8 cellular contexts compared by ENCODE assay signal in genomic region chr20:19583532-19584175, GRCh38.
DNase-seq lines count a peak whose midpoint lies in the region; ATAC-seq and TF ChIP-seq lines count a peak whose summit lies in the region.

No MANE protein-coding gene starts in this region.

- no peaks in the 10 kb centered on the region for H3K79me2 ChIP-seq in KMS-11 (ENCODE audit: insufficient read depth, low read depth)

- H3K4me2 ChIP-seq in KMS-11: no peak overlapping the region

- CTCF ChIA-PET in activated CD4-positive, alpha-beta T cell treated with anti-CD3 and anti-CD28 coated beads for 36 hours (lab: Charles Lee): interaction anchor here (0.7 to 3.0 kb wide), 4 partner anchors 12 to 1824 kb away, joined by 3 to 19 read pairs (median 3); no protein-coding TSS in a partner anchor

- H3K27me3 Mint-ChIP-seq in activated CD4-positive, alpha-beta T cell treated with anti-CD3 and anti-CD28 coated beads for 36 hours: no peaks in the 10 kb centered on the region

- H3K4me3 Mint-ChIP-seq in activated CD4-positive, alpha-beta T cell treated with anti-CD3 and anti-CD28 coated beads for 36 hours: no peak overlapping the region

- intact Hi-C loops in activated CD4-positive, alpha-beta T cell treated with anti-CD3 and anti-CD28 coated beads for 36 hours (cut with DNase I, micrococcal nuclease): loop anchor here (1.0 kb wide), 1 partner anchor 377 kb away; no protein-coding TSS in a partner anchor
- intact Hi-C loops in left lung (cut with DNase I): loop anchor here in 1 of 2 donors (5.0 kb wide), 1 partner anchor 376 kb away; no protein-coding TSS in a partner anchor

- H4K20me1 ChIP-seq in KMS-11 (ENCODE audit: insufficient read depth): no peaks in the 10 kb centered on the region

- TF ChIP-seq CTCF in KMS-11 (conservative IDR thresholded peaks at IDR 0.05; ENCODE audit: low read depth, low read length) (peak; percentile 59), RWPE2 (IDR thresholded peaks at IDR 0.05; ENCODE audit: poor library complexity, severe bottlenecking) (peak; percentile 54), choroid plexus epithelial cell (conservative IDR thresholded peaks at IDR 0.05; ENCODE audit: low read depth, low read length) (peak; percentile 95), left lung (IDR thresholded peaks at IDR 0.05) (peak; percentile 73 to 87)

- DNase-seq in activated CD4-positive, alpha-beta T cell treated with anti-CD3 and anti-CD28 coated beads for 36 hours: peak; percentile 71
- DNase-seq in activated CD4-positive, alpha-beta T cell treated with anti-CD3 and anti-CD28 coated beads, Interleukin-2, amount 50 U/mL, for 4 hours: no peak
- DNase-seq in RWPE2 (ENCODE audit: low spot score) (no peak), choroid plexus epithelial cell (ENCODE audit: low read depth) (peak; percentile 76), left lung (peak; percentile 52 to 84)
- DNase-seq in stimulated activated CD8-positive, alpha-beta memory T cell treated with anti-CD3 and anti-CD28 coated beads, Interleukin-15, amount 100 ng/mL, for 48 hours (ENCODE audit: low read depth in 2 of 2): peak; percentile 18 to 30

- no peak overlapping the region for H3K27ac ChIP-seq in KMS-11
- H3K27ac ChIP-seq in RWPE2 (ENCODE audit: poor library complexity, severe bottlenecking): no peak overlapping the region
- H3K27ac ChIP-seq in left lung: no peak overlapping the region

- no peaks in the 10 kb centered on the region for H3K4me1 Mint-ChIP-seq in activated CD4-positive, alpha-beta T cell treated with anti-CD3 and anti-CD28 coated beads for 36 hours

- POLR2A ChIA-PET in activated CD4-positive, alpha-beta T cell treated with anti-CD3 and anti-CD28 coated beads for 36 hours (lab: Charles Lee): no interaction called here

- H3K9me3 Mint-ChIP-seq in activated CD4-positive, alpha-beta T cell treated with anti-CD3 and anti-CD28 coated beads for 36 hours (ENCODE audit: low read depth): no peaks in the 10 kb centered on the region

- H3K36me3 Mint-ChIP-seq in activated CD4-positive, alpha-beta T cell treated with anti-CD3 and anti-CD28 coated beads for 36 hours (ENCODE audit: low read depth): no peaks in the 10 kb centered on the region

- H3K4me3 ChIP-seq in KMS-11 (IDR thresholded peaks at IDR 0.05; ENCODE audit: insufficient read depth, low read depth, low read length) (no peak overlapping the region), RWPE2 (ENCODE audit: severe bottlenecking) (no peak overlapping the region), choroid plexus epithelial cell (ENCODE audit: low read depth, low read length) (no peak overlapping the region), left lung (no peak overlapping the region)

- no peak for ATAC-seq in activated CD4-positive, alpha-beta T cell treated with anti-CD3 and anti-CD28 coated beads for 36 hours
- ATAC-seq in RWPE2 (ENCODE audit: low read depth): peak; percentile 53
- peak; percentile 99 for ATAC-seq in left lung
- no peak for ATAC-seq in HG02981 (IDR thresholded peaks at IDR 0.05; ENCODE audit: unreplicated experiment)

- H3K4me1 ChIP-seq in KMS-11 (ENCODE audit: low read depth, poor library complexity, severe bottlenecking): no peaks in the 10 kb centered on the region
- no peaks in the 10 kb centered on the region for H3K4me1 ChIP-seq in RWPE2 (ENCODE audit: insufficient read depth, poor library complexity, severe bottlenecking)
- no peaks in the 10 kb centered on the region for H3K4me1 ChIP-seq in left lung

- no peak overlapping the region for H3K9ac ChIP-seq in KMS-11

- H3K27ac Mint-ChIP-seq in activated CD4-positive, alpha-beta T cell treated with anti-CD3 and anti-CD28 coated beads for 36 hours: no peak overlapping the region

- no peak overlapping the region for H2AFZ ChIP-seq in KMS-11 (ENCODE audit: low read depth)

- H3K9me3 ChIP-seq in RWPE2 (ENCODE audit: severe bottlenecking) (no peaks in the 10 kb centered on the region), left lung (no peaks in the 10 kb centered on the region)

- H3K27me3 ChIP-seq in KMS-11 (ENCODE audit: insufficient read depth, low read depth): no peaks in the 10 kb centered on the region
- H3K27me3 ChIP-seq in RWPE2 (ENCODE audit: insufficient read depth, poor library complexity, severe bottlenecking): no peaks in the 10 kb centered on the region
- H3K27me3 ChIP-seq in left lung: no peaks in the 10 kb centered on the region

- H3K36me3 ChIP-seq in KMS-11 (ENCODE audit: insufficient read depth) (no peaks in the 10 kb centered on the region), RWPE2 (ENCODE audit: low read depth) (no peaks in the 10 kb centered on the region), left lung (no peaks in the 10 kb centered on the region)

Comparison
In these comparisons a context has a peak if more than half of its experiments do, and no peak if none do; other contexts are left out.
1. DNase-seq: peak in activated CD4-positive, alpha-beta T cell treated with anti-CD3 and anti-CD28 coated beads for 36 hours (single experiment), choroid plexus epithelial cell (single experiment), left lung (2 of 2) and stimulated activated CD8-positive, alpha-beta memory T cell treated with anti-CD3 and anti-CD28 coated beads, Interleukin-15, amount 100 ng/mL, for 48 hours (2 of 2); none in activated CD4-positive, alpha-beta T cell treated with anti-CD3 and anti-CD28 coated beads, Interleukin-2, amount 50 U/mL, for 4 hours (0 of 2) and RWPE2 (single experiment).
2. ATAC-seq: peak in RWPE2 (single experiment) and left lung (single experiment); none in activated CD4-positive, alpha-beta T cell treated with anti-CD3 and anti-CD28 coated beads for 36 hours (single experiment) and HG02981 (single experiment).
3. Peak in every context shown above with its lines, with median percentiles within 50 percentile points of each other: CTCF ChIP-seq.